ENCODE assay signal across 20 cellular contexts in genomic region chr14:54597795-54598443, GRCh38. TPM values are rescaled to one million over a fixed set of nuclear protein-coding genes. Genes with fewer than 3 reads are reported as not detected.
DNase-seq lines count a peak whose midpoint lies in the region; ATAC-seq and TF ChIP-seq lines count a peak whose summit lies in the region.
"Had no signal": no experiment of that assay in that cellular context is flagged by ENCODE, and none has a peak within 500 bp of the region (broad histone marks: within the 10 kb centered on the region; RNA-seq: fewer than 3 reads in every experiment).

No MANE protein-coding gene starts in this region.

- no peak overlapping the region for H3K27ac ChIP-seq in mesenchymal stem cell (ENCODE audit: low read length, poor library complexity, severe bottlenecking)

- H4K8ac ChIP-seq in mesenchymal stem cell (ENCODE audit: low read length) = no peak overlapping the region

- ATAC-seq in GM18867 (IDR thresholded peaks at IDR 0.05; ENCODE audit: unreplicated experiment) = no peak
- ATAC-seq: esophagus mucosa, WTC11 had no signal

- no peak overlapping the region for H3K14ac ChIP-seq in mesenchymal stem cell (ENCODE audit: low read length in 2 of 2)

- no peak overlapping the region for H2BK12ac ChIP-seq in mesenchymal stem cell (ENCODE audit: low read length in 2 of 2)

- no peak overlapping the region for H3K4me3 ChIP-seq in AG10803 (ENCODE audit: low read length)
- no peak overlapping the region for H3K4me3 ChIP-seq in mesenchymal stem cell (ENCODE audit: insufficient read depth in 1 of 2, low read depth in 1 of 2, low read length in 2 of 2)

- no peak for TF ChIP-seq CTCF in AG10803 (conservative IDR thresholded peaks at IDR 0.05; ENCODE audit: low read length)

- no peak overlapping the region for H4K91ac ChIP-seq in mesenchymal stem cell (ENCODE audit: low read length)

- no peak overlapping the region for H3K18ac ChIP-seq in mesenchymal stem cell (ENCODE audit: low read depth in 1 of 2, low read length in 2 of 2)

- H2AK5ac ChIP-seq in mesenchymal stem cell (ENCODE audit: low read length, severe bottlenecking) = no peak overlapping the region

- H3K36me3 ChIP-seq in mesenchymal stem cell (ENCODE audit: control insufficient read depth in 1 of 2, insufficient read depth in 2 of 2, low read depth in 1 of 2, low read length in 2 of 2) = no peaks in the 10 kb centered on the region

- no peak overlapping the region for H3K4ac ChIP-seq in mesenchymal stem cell (ENCODE audit: low read depth in 1 of 2, low read length in 2 of 2)

- H2BK5ac ChIP-seq in mesenchymal stem cell (ENCODE audit: low read depth, low read length, poor library complexity, severe bottlenecking) = no peak overlapping the region

- peaks cover 4% of the 10 kb centered on the region for H3K4me1 ChIP-seq in mesenchymal stem cell (ENCODE audit: control insufficient read depth, insufficient read depth, low read depth, low read length)

- no peak overlapping the region for H3K4me2 ChIP-seq in mesenchymal stem cell (ENCODE audit: low read length, poor library complexity, severe bottlenecking)

- 53% methylated on average over 5 of the region's 5 CpGs for WGBS in mesenchymal stem cell

- DNase-seq in AG10803 (ENCODE audit: low read depth) (peak; percentile 43), M059J (ENCODE audit: low read depth) (peak; percentile 39), amniotic epithelial cell (ENCODE audit: low read depth) (peak; percentile 71), mesenchymal stem cell (peak; percentile 93), NCI-H748 treated with DMSO at 0.1 percent for 48 hours (lab: John Stamatoyannopoulos, UW) (no peak), nucleus accumbens (lab: John Stamatoyannopoulos, UW) (no peak), NCI-H146 treated with DMSO at 0.1 percent for 48 hours (lab: John Stamatoyannopoulos, UW; ENCODE audit: unreplicated experiment) (no peak)
- DNase-seq: activated effector memory CD4-positive, alpha-beta T cell treated with anti-CD3 and anti-CD28 coated beads, Interleukin-2, amount 50 U/mL, for 16 hours; aorta; cortex of kidney; H9; hippocampal formation; NCI-H146; NCI-H510A; OCI-M1; posterior cingulate gyrus; stimulated activated naive CD4-positive, alpha-beta T cell had no signal

- no peak overlapping the region for H2BK120ac ChIP-seq in mesenchymal stem cell (ENCODE audit: low read depth, low read length)

- H3K23ac ChIP-seq in mesenchymal stem cell (ENCODE audit: low read length in 2 of 2) = no peak overlapping the region

- H2BK15ac ChIP-seq in mesenchymal stem cell (ENCODE audit: low read depth, poor library complexity, severe bottlenecking) = no peak overlapping the region

- H3K79me1 ChIP-seq in mesenchymal stem cell (replicated peaks; ENCODE audit: low read length, poor library complexity, severe bottlenecking) = peaks cover 12% of the 10 kb centered on the region

- H3K9ac ChIP-seq in mesenchymal stem cell (ENCODE audit: low read length) = no peak overlapping the region

- H2AFZ ChIP-seq in mesenchymal stem cell (ENCODE audit: low read depth, low read length) = no peak overlapping the region

- no peaks in the 10 kb centered on the region for H3K9me3 ChIP-seq in mesenchymal stem cell (ENCODE audit: control insufficient read depth, low read length)

- no peaks in the 10 kb centered on the region for H3K27me3 ChIP-seq in mesenchymal stem cell (ENCODE audit: control insufficient read depth in 1 of 2, insufficient read depth in 1 of 2, low read length in 2 of 2)

RNA-seq across cellular contexts. Expression of gene SAMD4A, which starts 31.0 kb away (rescaled TPM):
- 3.8 and 7.7 TPM in 2 replicates for total RNA-seq in M059J (2014; rRNA removed; shearing (Covaris generic))
- 21.1 TPM for polyA plus RNA-seq in mesenchymal stem cell (2013, experiment 1 of 2)
- polyA plus RNA-seq in mesenchymal stem cell (2013, experiment 2 of 2) = 21.2 TPM

Comparison
In these comparisons a context has a peak if more than half of its experiments do, and no peak if none do; other contexts are left out.
1. DNase-seq: peak in AG10803 (single experiment), M059J (single experiment), amniotic epithelial cell (single experiment) and mesenchymal stem cell (single experiment); none in NCI-H748 treated with DMSO at 0.1 percent for 48 hours (single experiment), nucleus accumbens (0 of 56) and NCI-H146 treated with DMSO at 0.1 percent for 48 hours (single experiment).